9 cellular contexts compared by ENCODE assay signal in the genomic region with DNA sequence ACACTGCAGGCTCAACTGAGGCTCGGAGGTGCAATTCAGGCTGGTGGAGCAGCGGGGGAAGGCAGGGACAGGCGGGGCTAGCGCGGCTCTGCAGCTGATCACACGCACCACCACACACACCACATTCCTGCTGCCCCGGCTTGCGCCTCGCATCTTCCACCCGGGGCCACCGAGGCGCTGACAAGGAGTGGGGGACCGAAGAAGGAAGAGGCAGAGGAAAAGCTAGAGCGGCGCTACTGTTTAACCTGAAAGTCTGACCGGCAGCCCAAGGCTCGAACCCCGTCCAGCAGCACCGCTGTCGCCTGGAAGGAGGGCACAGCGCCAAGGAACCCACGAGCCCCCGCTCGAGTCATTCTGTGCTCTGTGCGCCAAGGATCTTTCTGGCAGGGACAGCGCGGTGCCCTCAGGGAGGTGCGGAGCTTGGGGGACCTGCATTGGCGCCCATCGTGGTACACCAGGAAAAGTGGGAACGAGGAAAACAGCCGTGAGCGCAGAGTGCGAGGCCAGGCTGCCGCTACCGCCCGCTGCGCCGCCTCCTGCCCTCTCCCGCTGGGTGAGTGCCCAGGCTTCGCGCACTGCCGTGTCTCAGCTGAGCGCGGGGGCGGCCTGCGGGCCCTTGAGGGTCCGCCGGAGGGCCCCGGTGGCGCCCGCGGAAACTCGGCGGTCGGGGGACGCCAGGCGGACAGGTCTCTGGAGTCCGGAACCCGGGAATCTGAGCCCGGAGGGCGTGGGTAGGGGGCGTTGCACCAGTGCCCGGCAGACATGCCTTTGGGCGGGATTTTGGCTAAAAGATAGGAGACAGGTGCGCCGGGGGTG. TPM values are rescaled to one million over a fixed set of nuclear protein-coding genes. Genes with fewer than 3 reads are reported as not detected.
DNase-seq lines count a peak whose midpoint lies in the region; ATAC-seq, FAIRE-seq and TF ChIP-seq lines count a peak whose summit lies in the region.
"Had no signal": no experiment of that assay in that cellular context is flagged by ENCODE, and none has a peak within 500 bp of the region (broad histone marks: within the 10 kb centered on the region; RNA-seq: fewer than 3 reads in every experiment).

No MANE protein-coding gene starts in this region.

- H3K4me2 ChIP-seq in A549 (peak overlapping the region; percentile 100), H1 (ENCODE audit: insufficient read depth in 1 of 2, low read depth in 2 of 2, low read length in 2 of 2) (peak overlapping the region; percentile 83 to 88)

- H3K14ac ChIP-seq in H1 (ENCODE audit: insufficient read length) = no peak overlapping the region

- peak overlapping the region in 1 of 2 experiments; percentile 62; a peak in 2 of 6 replicates for H3K27ac ChIP-seq in A549
- no peak overlapping the region for H3K27ac ChIP-seq in H1 (ENCODE audit: low read depth, low read length)
- H3K27ac ChIP-seq in muscle layer of colon (ENCODE audit: low read depth, low read length) = no peak overlapping the region
- H3K27ac ChIP-seq in CD4-positive, alpha-beta T cell (ENCODE audit: low read depth, low read length) = no peak overlapping the region

- H3K9me3 ChIP-seq in A549 = no peaks in the 10 kb centered on the region
- H3K9me3 ChIP-seq in H1 (ENCODE audit: insufficient read depth in 2 of 2, low read depth in 1 of 2, low read length in 1 of 2) = no peaks in the 10 kb centered on the region
- no peaks in the 10 kb centered on the region for H3K9me3 ChIP-seq in muscle layer of colon (ENCODE audit: low read length)
- H3K9me3 ChIP-seq in CD4-positive, alpha-beta T cell (ENCODE audit: control insufficient read depth, low read length) = no peaks in the 10 kb centered on the region

- H2AFZ ChIP-seq in H1 (ENCODE audit: low read length) = peak overlapping the region; percentile 66

- H2BK15ac ChIP-seq in H1 (ENCODE audit: low read length) = no peak overlapping the region

- H4K8ac ChIP-seq in H1 (ENCODE audit: extremely low read depth, insufficient read depth, low read length) = peak overlapping the region; percentile 83; the same call in 1 of the 2 replicates

- no peaks in the 10 kb centered on the region for H3K79me1 ChIP-seq in H1 (ENCODE audit: low read depth, low read length)

- WGBS in A549 (ENCODE audit: missing lambda C conversion rate) = 25% methylated on average over 21 of the region's 67 CpGs
- 1% methylated on average over 44 of the region's 67 CpGs; no CpG with 5 or more reads in 1 of the 2 experiments for WGBS in H1 (ENCODE audit: extremely low coverage in 1 of 2, insufficient coverage in 1 of 2, insufficient read length in 1 of 2, insufficient replicate concordance in 2 of 2, low coverage in 1 of 2, low lambda C conversion rate in 2 of 2, missing lambda C conversion rate in 1 of 2), 2 experiments

- H3K27me3 ChIP-seq in H1 (replicated peaks in 1 of 4; ENCODE audit: control insufficient read depth in 3 of 4, extremely low read depth in 1 of 4, insufficient read depth in 3 of 4, low read length in 3 of 4) (peaks cover 9 to 24% (median 18%) of the 10 kb centered on the region in 4 experiments), muscle layer of colon (ENCODE audit: control insufficient read depth in 1 of 2, insufficient read depth in 2 of 2, low read length in 2 of 2) (peaks cover 5 to 30% of the 10 kb centered on the region in 2 donors)
- peaks cover 13% of the 10 kb centered on the region for H3K27me3 ChIP-seq in CD4-positive, alpha-beta T cell (ENCODE audit: control insufficient read depth, insufficient read depth, low read length)

- TF ChIP-seq EP300 in A549 (IDR thresholded peaks at IDR 0.05) (no peak), H1 (IDR thresholded peaks at IDR 0.05; ENCODE audit: borderline replicate concordance in 1 of 2, low read depth in 2 of 2, low read length in 2 of 2) (no peak)

- no peak overlapping the region for H3K23ac ChIP-seq in H1 (ENCODE audit: insufficient read length)

- H3K23me2 ChIP-seq in H1 (ENCODE audit: low read depth, low read length) = peaks cover 14% of the 10 kb centered on the region

- no peak overlapping the region for H2BK120ac ChIP-seq in H1 (replicated peaks; ENCODE audit: low read depth, low read length)

- DNase-seq in A549 (ENCODE audit: low read depth in 1 of 2, low spot score in 1 of 2) (no peak), NCI-H146 treated with DMSO at 0.1 percent for 48 hours (lab: John Stamatoyannopoulos, UW; ENCODE audit: unreplicated experiment) (peak; percentile 37), H1 (ENCODE audit: low read depth in 1 of 2, low spot score in 2 of 2) (peak in 1 of 2 experiments; percentile 76), NCI-H1436 (lab: John Stamatoyannopoulos, UW) (no peak), SKM-1 (lab: John Stamatoyannopoulos, UW; ENCODE audit: unreplicated experiment) (no peak)
- no peak for DNase-seq in CD4-positive, alpha-beta T cell
- DNase-seq: DND-41 had no signal

- intact Hi-C loops in CD4-positive, alpha-beta T cell (cut with DNase I, micrococcal nuclease) = no loop called here

- no peak for FAIRE-seq in A549 (lab: Jason Lieb, UNC)
- FAIRE-seq in H1 (lab: Jason Lieb, UNC) = no peak

- TF ChIP-seq POLR2A in A549 (IDR thresholded peaks at IDR 0.05; ENCODE audit: low read length) (no peak), H1 (IDR thresholded peaks at IDR 0.05; ENCODE audit: control extremely low read depth in 1 of 2, low read depth in 2 of 2, low read length in 2 of 2) (no peak)

- peaks cover 0 to 1% of the 10 kb centered on the region in 2 experiments for H4K20me1 ChIP-seq in H1 (replicated peaks in 1 of 2; ENCODE audit: control insufficient read depth in 1 of 2, insufficient read depth in 2 of 2, low read length in 2 of 2)

- peaks cover 5% of the 10 kb centered on the region for H3K4me1 Mint-ChIP-seq in CD4-positive, alpha-beta T cell (ENCODE audit: low read depth)

- H3K4me3 ChIP-seq in A549 (peak overlapping the region; percentile 51), H1 (ENCODE audit: extremely low read depth in 1 of 4, insufficient read depth in 2 of 4, low read depth in 3 of 4, low read length in 4 of 4) (peak overlapping the region; percentile 55 to 71 (median 58)), muscle layer of colon (ENCODE audit: low read depth in 1 of 2, low read length in 2 of 2) (peak overlapping the region; percentile 44 to 50)

- H3K9ac ChIP-seq in H1 (replicated peaks in 1 of 4; ENCODE audit: extremely low read depth in 1 of 4, low read depth in 3 of 4, low read length in 3 of 4) (peak overlapping the region in 2 of 4 experiments; percentile 6 to 8; a peak in 3 of 7 replicates), muscle layer of colon (ENCODE audit: low read length) (no peak overlapping the region)

- no peaks in the 10 kb centered on the region for H3K9me3 Mint-ChIP-seq in CD4-positive, alpha-beta T cell

- TF ChIP-seq RAD21 in A549 (conservative IDR thresholded peaks at IDR 0.05 in 1 of 2, IDR thresholded peaks at IDR 0.05 in 1 of 2) (no peak), H1 (IDR thresholded peaks at IDR 0.05 in 1 of 2, conservative IDR thresholded peaks at IDR 0.05 in 1 of 2; ENCODE audit: low read depth in 2 of 2, low read length in 2 of 2) (peak; percentile 1 to 2; a peak in 1 of 4 replicates)

- no peaks in the 10 kb centered on the region for H3K36me3 Mint-ChIP-seq in CD4-positive, alpha-beta T cell (ENCODE audit: low read depth)

- no peak overlapping the region for H2AK5ac ChIP-seq in H1 (ENCODE audit: low read depth, low read length)

- ATAC-seq in A549 (peak; percentile 75 to 85; a peak in 5 of 6 replicates), HG02763 (IDR thresholded peaks at IDR 0.05; ENCODE audit: unreplicated experiment) (no peak)
- no peak for ATAC-seq in CD4-positive, alpha-beta T cell (ENCODE audit: poor library complexity)

- peak overlapping the region; percentile 89; the same call in 1 of the 2 replicates for H3K18ac ChIP-seq in H1 (ENCODE audit: extremely low read depth, low read length)

- H3K4ac ChIP-seq in H1 (replicated peaks; ENCODE audit: insufficient read length, low read depth, low read length) = no peak overlapping the region

- no peak overlapping the region for H2BK20ac ChIP-seq in H1 (ENCODE audit: low read length)

- H2BK12ac ChIP-seq in H1 (ENCODE audit: low read depth, low read length) = peak overlapping the region; percentile 55; the same call in 1 of the 2 replicates

- H3K27me3 Mint-ChIP-seq in CD4-positive, alpha-beta T cell = peaks cover 41% of the 10 kb centered on the region

- no peaks in the 10 kb centered on the region for H3K79me2 ChIP-seq in H1 (ENCODE audit: control insufficient read depth in 1 of 2, insufficient read depth in 2 of 2, low read length in 2 of 2)

- no peak overlapping the region for H2BK5ac ChIP-seq in H1 (ENCODE audit: low read depth, low read length)

- no peak overlapping the region for H3K56ac ChIP-seq in H1 (replicated peaks; ENCODE audit: insufficient read length, low read depth, low read length)

- CTCF ChIA-PET in A549 (lab: Yijun Ruan, JAX) (interaction anchor here (0.5 kb wide), 1 partner anchor 180 kb away, joined by 4 read pairs; no protein-coding TSS in a partner anchor), H1 (lab: Charles Lee; ENCODE audit: partially characterized antibody) (interaction anchor here (0.6 to 2.8 kb wide), 7 partner anchors 10 to 731 kb away, joined by 3 to 16 read pairs (median 4); no protein-coding TSS in a partner anchor)
- CTCF ChIA-PET in CD4-positive, alpha-beta T cell (lab: Charles Lee) = no interaction called here

- H3K36me3 ChIP-seq in H1 (ENCODE audit: control insufficient read depth in 2 of 4, insufficient read depth in 4 of 4, low read length in 3 of 4) = no peaks in the 10 kb centered on the region; a peak in 1 of 8 replicates
- no peaks in the 10 kb centered on the region for H3K36me3 ChIP-seq in muscle layer of colon (ENCODE audit: insufficient read depth, low read length)

- H3K4me1 ChIP-seq in A549 = no peaks in the 10 kb centered on the region
- H3K4me1 ChIP-seq in H1 (replicated peaks in 1 of 4; ENCODE audit: control insufficient read depth in 3 of 4, insufficient read depth in 4 of 4, low read length in 3 of 4) = peaks cover 0 to 5% (median 2%) of the 10 kb centered on the region in 4 experiments; a peak in 3 of 7 replicates
- H3K4me1 ChIP-seq in muscle layer of colon (ENCODE audit: insufficient read depth, low read length) = no peaks in the 10 kb centered on the region

- TF ChIP-seq CTCF in A549 (IDR thresholded peaks at IDR 0.05) = no peak
- TF ChIP-seq CTCF in H1 (IDR thresholded peaks at IDR 0.05; ENCODE audit: control extremely low read depth in 1 of 3, insufficient read depth in 1 of 3, low read depth in 1 of 3, low read length in 3 of 3) = no peak
- no peak for TF ChIP-seq CTCF in CD4-positive, alpha-beta T cell (IDR thresholded peaks at IDR 0.05)

- no peak overlapping the region for H3K27ac Mint-ChIP-seq in CD4-positive, alpha-beta T cell

- POLR2A ChIA-PET in A549 (lab: Yijun Ruan, JAX) = no interaction called here
- POLR2A ChIA-PET in H1 (lab: Charles Lee; ENCODE audit: partially characterized antibody) = no interaction called here
- POLR2A ChIA-PET in CD4-positive, alpha-beta T cell (lab: Charles Lee) = no interaction called here

- no peak overlapping the region for H4K91ac ChIP-seq in H1 (replicated peaks; ENCODE audit: insufficient read length, low read length)

- H3K4me3 Mint-ChIP-seq in CD4-positive, alpha-beta T cell = no peak overlapping the region

- no peak overlapping the region for H4K5ac ChIP-seq in H1 (ENCODE audit: insufficient read length, low read depth, low read length)

RNA-seq across cellular contexts. Expression of a gene that starts 0.9 kb away (rescaled TPM):
- polyA plus RNA-seq in A549 (2011; rRNA removed) = not detected in 2 replicates
- not detected in 2 replicates for polyA plus RNA-seq in A549 (2012; cell fraction: cytosol; rRNA removed)
- polyA plus RNA-seq in A549 (2012; cell fraction: nucleus; rRNA removed) = not detected in 2 replicates
- not detected in 3 replicates for polyA plus RNA-seq in A549 (2017; fragmentation: RNase III; extraction: RNeasy Plus Mini Kit Qiagen cat#74134 plus additional on column Dnase treatment)
- not detected in 2 replicates for polyA minus RNA-seq in A549 (2011; rRNA and poly(A)+ RNA removed)
- total RNA-seq in H1 (2021; fragmentation: NEBNext Ultra II Directional; extraction: Animal tissue kit (Norgen Biotek cat#: 25700)) = 0.50 and 0.80 TPM in 2 replicates
- polyA plus RNA-seq in H1 (2011; rRNA removed) = 0.11 and 0.36 TPM in 2 replicates
- polyA plus RNA-seq in H1 (2011; cell fraction: cytosol; rRNA removed) = 0.23 TPM
- 0.19 TPM for polyA plus RNA-seq in H1 (2011; cell fraction: nucleus; rRNA removed)
- 0.12 to 0.23 TPM (median 0.19 TPM) in 4 replicates for polyA plus RNA-seq in H1 (2012, experiment 1 of 2)
- not detected for polyA plus RNA-seq in H1 (2012, experiment 2 of 2)
- polyA plus RNA-seq in H1 (2013, experiment 1 of 2) = 1.3 TPM
- 1.1 TPM for polyA plus RNA-seq in H1 (2013, experiment 2 of 2)
- 0.44 and 0.60 TPM in 2 replicates for polyA minus RNA-seq in H1 (2011; rRNA and poly(A)+ RNA removed)
- 0.22 TPM for polyA minus RNA-seq in H1 (2011; cell fraction: cytosol; rRNA and poly(A)+ RNA removed)
- polyA minus RNA-seq in H1 (2011; cell fraction: nucleus; rRNA and poly(A)+ RNA removed) = 1.6 TPM
- total RNA-seq in CD4-positive, alpha-beta T cell = not detected

Comparison
In these comparisons a context has a peak if more than half of its experiments do, and no peak if none do; other contexts are left out.
1. ATAC-seq: peak in A549 (2 of 2); none in CD4-positive, alpha-beta T cell (single experiment) and HG02763 (single experiment).
2. Peak in every context shown above with its lines, with median percentiles within 50 percentile points of each other: H3K4me3 ChIP-seq.